In genomic region chr3:72830452-72831217, GRCh38 we compare ENCODE assay signal across 22 cellular contexts. TPM values are rescaled to one million over a fixed set of nuclear protein-coding genes. Genes with fewer than 3 reads are reported as not detected.
DNase-seq lines count a peak whose midpoint lies in the region; ATAC-seq, FAIRE-seq and TF ChIP-seq lines count a peak whose summit lies in the region.
"Had no signal": no experiment of that assay in that cellular context is flagged by ENCODE, and none has a peak within 500 bp of the region (broad histone marks: within the 10 kb centered on the region; RNA-seq: fewer than 3 reads in every experiment).

No MANE protein-coding gene starts in this region.

- H3K27ac Mint-ChIP-seq in MCF 10A (ENCODE audit: low read depth, unreplicated experiment): no peak overlapping the region
- H3K27ac Mint-ChIP-seq: activated naive CD4-positive, alpha-beta T cell treated with anti-CD3 and anti-CD28 coated beads for 36 hours; memory B cell; nephron had no signal

- no peak overlapping the region for H3K23ac ChIP-seq in mesenchymal stem cell (ENCODE audit: low read length in 2 of 2)

- H3K14ac ChIP-seq in mesenchymal stem cell (ENCODE audit: low read length in 2 of 2): no peak overlapping the region

- no peak overlapping the region for H3K4me3 Mint-ChIP-seq in MCF 10A (ENCODE audit: unreplicated experiment)
- H3K4me3 Mint-ChIP-seq: activated naive CD4-positive, alpha-beta T cell treated with anti-CD3 and anti-CD28 coated beads for 36 hours; activated T-cell treated with anti-CD3 and anti-CD28 coated beads, Interleukin-2, amount 50 U/mL, for 4 hours; CD8-positive, alpha-beta memory T cell; memory B cell; nephron had no signal

- intact Hi-C loops in MCF 10A (cut with micrococcal nuclease): no loop called here

- no peak overlapping the region for H2BK5ac ChIP-seq in mesenchymal stem cell (ENCODE audit: low read depth, low read length, poor library complexity, severe bottlenecking)

- H3K27me3 ChIP-seq in brain microvascular endothelial cell (replicated peaks): no peaks in the 10 kb centered on the region
- H3K27me3 ChIP-seq in mesenchymal stem cell (ENCODE audit: control insufficient read depth in 1 of 2, insufficient read depth in 1 of 2, low read length in 2 of 2): no peaks in the 10 kb centered on the region
- H3K27me3 ChIP-seq: hepatocyte, tibial nerve had no signal

- POLR2A ChIA-PET in MCF 10A (lab: Yijun Ruan, JAX): no interaction called here

- H3K36me3 Mint-ChIP-seq in MCF 10A (ENCODE audit: insufficient read depth, unreplicated experiment): peaks cover 31% of the 10 kb centered on the region

- no peak overlapping the region for H2AK5ac ChIP-seq in mesenchymal stem cell (ENCODE audit: low read length, severe bottlenecking)

- H3K9me3 Mint-ChIP-seq in MCF 10A (ENCODE audit: unreplicated experiment): no peaks in the 10 kb centered on the region
- H3K9me3 Mint-ChIP-seq: activated naive CD4-positive, alpha-beta T cell treated with anti-CD3 and anti-CD28 coated beads for 36 hours; activated T-cell treated with anti-CD3 and anti-CD28 coated beads, Interleukin-2, amount 50 U/mL, for 4 hours; CD8-positive, alpha-beta memory T cell; memory B cell; nephron had no signal

- no peak overlapping the region for H3K4me3 ChIP-seq in brain microvascular endothelial cell (ENCODE audit: low read depth, low read length)
- no peak overlapping the region for H3K4me3 ChIP-seq in mesenchymal stem cell (ENCODE audit: insufficient read depth in 1 of 2, low read depth in 1 of 2, low read length in 2 of 2)
- H3K4me3 ChIP-seq: hepatocyte, tibial nerve had no signal

- no peak overlapping the region for H4K8ac ChIP-seq in mesenchymal stem cell (ENCODE audit: low read length)

- no peak overlapping the region for H3K4me2 ChIP-seq in mesenchymal stem cell (ENCODE audit: low read length, poor library complexity, severe bottlenecking)
- H3K4me2 ChIP-seq: hepatocyte had no signal

- in situ Hi-C loops in brain microvascular endothelial cell (cut with HindIII; ENCODE audit: low pct_ligation_motif_present, low sequenced_read_pairs): no loop called here
- in situ Hi-C loops in GM13976 (cut with MboI; ENCODE audit: low sequenced_read_pairs, unreplicated experiment): no loop called here

- H2BK12ac ChIP-seq in mesenchymal stem cell (ENCODE audit: low read length in 2 of 2): no peak overlapping the region

- H3K4me1 Mint-ChIP-seq in MCF 10A (ENCODE audit: insufficient read depth, unreplicated experiment): no peaks in the 10 kb centered on the region
- H3K4me1 Mint-ChIP-seq: nephron had no signal

- peak overlapping the region; percentile 64 for H3K27ac ChIP-seq in brain microvascular endothelial cell
- H3K27ac ChIP-seq in mesenchymal stem cell (ENCODE audit: low read length, poor library complexity, severe bottlenecking): no peak overlapping the region
- H3K27ac ChIP-seq: hepatocyte, tibial nerve had no signal

- no peak for ATAC-seq in HG02678 (IDR thresholded peaks at IDR 0.05; ENCODE audit: unreplicated experiment)
- ATAC-seq: activated CD4-positive, CD25-positive, alpha-beta regulatory T cell treated with anti-CD3 and anti-CD28 coated beads, Interleukin-2, amount 50 U/mL, for 24 hours; activated T-cell treated with anti-CD3 and anti-CD28 coated beads, Interleukin-2, amount 50 U/mL, for 4 hours; stimulated activated naive CD8-positive, alpha-beta T cell treated with anti-CD3 and anti-CD28 coated beads, Interleukin-15, Interleukin-2, amounts not matched to agents 100 U/mL and 50 U/mL, for 24 hours had no signal

- CTCF ChIA-PET in MCF 10A (lab: Yijun Ruan, JAX): interaction anchor here (0.6 to 2.4 kb wide), 5 partner anchors 8 to 256 kb away, joined by 3 to 10 read pairs (median 4); no protein-coding TSS in a partner anchor

- peak; percentile 14 for FAIRE-seq in GM19239 (lab: Jason Lieb, UNC)
- FAIRE-seq: colon had no signal

- peaks cover 3% of the 10 kb centered on the region for H3K79me1 ChIP-seq in mesenchymal stem cell (replicated peaks; ENCODE audit: low read length, poor library complexity, severe bottlenecking)

- peaks cover 6% of the 10 kb centered on the region for H3K36me3 ChIP-seq in brain microvascular endothelial cell (replicated peaks)
- peaks cover 5 to 27% of the 10 kb centered on the region in 2 experiments for H3K36me3 ChIP-seq in mesenchymal stem cell (ENCODE audit: control insufficient read depth in 1 of 2, insufficient read depth in 2 of 2, low read depth in 1 of 2, low read length in 2 of 2)

- no TSS peak for BruUV-seq in MCF 10A (replicated peaks; lab: Mats Ljungman, UMichigan)

- no peak overlapping the region for H2BK120ac ChIP-seq in mesenchymal stem cell (ENCODE audit: low read depth, low read length)

- no peak for DNase-seq in GM19239 (ENCODE audit: insufficient read length, low spot score)
- DNase-seq in brain microvascular endothelial cell: peak; percentile 11
- DNase-seq in mesenchymal stem cell: no peak
- DNase-seq in GM13976 (ENCODE audit: low spot score): no peak
- DNase-seq in MCF 10A (ENCODE audit: unreplicated experiment): no peak
- DNase-seq: activated naive CD4-positive, alpha-beta T cell treated with anti-CD3 and anti-CD28 coated beads for 36 hours; activated T-cell treated with anti-CD3 and anti-CD28 coated beads, Interleukin-2, amount 50 U/mL, for 4 hours; aorta; CD8-positive, alpha-beta memory T cell; kidney; NCI-H1048; NCI-H2029 treated with DMSO at 0.1 percent for 48 hours; NK-92 treated with Interleukin-12 subunit alpha and Interleukin-12 subunit beta, amount 100 ng/mL, for 24 hours; stimulated activated naive CD8-positive, alpha-beta T cell treated with anti-CD3 and anti-CD28 coated beads, Interleukin-15, Interleukin-2, amounts not matched to agents 100 U/mL and 50 U/mL, for 24 hours; T1000 had no signal

- no peak overlapping the region for H4K91ac ChIP-seq in mesenchymal stem cell (ENCODE audit: low read length)

- TF ChIP-seq CTCF in brain microvascular endothelial cell (IDR thresholded peaks at IDR 0.05; ENCODE audit: low read depth, low read length, missing control alignments): no peak
- no peak for TF ChIP-seq CTCF in GM13976 (IDR thresholded peaks at IDR 0.05; ENCODE audit: borderline replicate concordance, control extremely low read depth, extremely low read depth, insufficient read depth, missing control alignments)
- TF ChIP-seq CTCF in MCF 10A (IDR thresholded peaks at IDR 0.05; ENCODE audit: unreplicated experiment): no peak

- H3K18ac ChIP-seq in mesenchymal stem cell (ENCODE audit: low read depth in 1 of 2, low read length in 2 of 2): no peak overlapping the region

- H3K27me3 Mint-ChIP-seq in MCF 10A (ENCODE audit: insufficient read depth, unreplicated experiment): no peaks in the 10 kb centered on the region
- H3K27me3 Mint-ChIP-seq: memory B cell had no signal

- H2AFZ ChIP-seq in mesenchymal stem cell (ENCODE audit: low read depth, low read length): no peak overlapping the region
- H2AFZ ChIP-seq: hepatocyte had no signal

- no peaks in the 10 kb centered on the region for H3K9me3 ChIP-seq in mesenchymal stem cell (ENCODE audit: control insufficient read depth, low read length)
- H3K9me3 ChIP-seq: tibial nerve had no signal

- no peak overlapping the region for H3K4ac ChIP-seq in mesenchymal stem cell (ENCODE audit: low read depth in 1 of 2, low read length in 2 of 2)

- H2BK15ac ChIP-seq in mesenchymal stem cell (ENCODE audit: low read depth, poor library complexity, severe bottlenecking): no peak overlapping the region

- no peaks in the 10 kb centered on the region for H3K4me1 ChIP-seq in mesenchymal stem cell (ENCODE audit: control insufficient read depth, insufficient read depth, low read depth, low read length)
- H3K4me1 ChIP-seq: tibial nerve had no signal

- peak overlapping the region; percentile 51 for H3K9ac ChIP-seq in mesenchymal stem cell (ENCODE audit: low read length)

RNA-seq across cellular contexts. Expression of gene SHQ1, which starts 17.6 kb away (rescaled TPM):
- 8.9 TPM for polyA plus RNA-seq in mesenchymal stem cell (2013, experiment 1 of 2)
- 8.9 TPM for polyA plus RNA-seq in mesenchymal stem cell (2013, experiment 2 of 2)
- 17.4 and 30.4 TPM in 2 replicates for total RNA-seq in MCF 10A (2022)

RNA-seq across cellular contexts. Expression of gene GXYLT2, which starts 57.2 kb away (rescaled TPM):
- 9.0 TPM for polyA plus RNA-seq in mesenchymal stem cell (2013, experiment 1 of 2)
- 9.1 TPM for polyA plus RNA-seq in mesenchymal stem cell (2013, experiment 2 of 2)
- total RNA-seq in MCF 10A (2022): 3.9 and 4.1 TPM in 2 replicates
- total RNA-seq: activated naive CD4-positive, alpha-beta T cell treated with anti-CD3 and anti-CD28 coated beads for 36 hours; activated T-cell treated with anti-CD3 and anti-CD28 coated beads, Interleukin-2, amount 50 U/mL, for 4 hours; CD8-positive, alpha-beta memory T cell had no signal
- polyA plus RNA-seq: CD8-positive, alpha-beta memory T cell had no signal
